ENCODE assay signal across 9 cellular contexts in the genomic region with DNA sequence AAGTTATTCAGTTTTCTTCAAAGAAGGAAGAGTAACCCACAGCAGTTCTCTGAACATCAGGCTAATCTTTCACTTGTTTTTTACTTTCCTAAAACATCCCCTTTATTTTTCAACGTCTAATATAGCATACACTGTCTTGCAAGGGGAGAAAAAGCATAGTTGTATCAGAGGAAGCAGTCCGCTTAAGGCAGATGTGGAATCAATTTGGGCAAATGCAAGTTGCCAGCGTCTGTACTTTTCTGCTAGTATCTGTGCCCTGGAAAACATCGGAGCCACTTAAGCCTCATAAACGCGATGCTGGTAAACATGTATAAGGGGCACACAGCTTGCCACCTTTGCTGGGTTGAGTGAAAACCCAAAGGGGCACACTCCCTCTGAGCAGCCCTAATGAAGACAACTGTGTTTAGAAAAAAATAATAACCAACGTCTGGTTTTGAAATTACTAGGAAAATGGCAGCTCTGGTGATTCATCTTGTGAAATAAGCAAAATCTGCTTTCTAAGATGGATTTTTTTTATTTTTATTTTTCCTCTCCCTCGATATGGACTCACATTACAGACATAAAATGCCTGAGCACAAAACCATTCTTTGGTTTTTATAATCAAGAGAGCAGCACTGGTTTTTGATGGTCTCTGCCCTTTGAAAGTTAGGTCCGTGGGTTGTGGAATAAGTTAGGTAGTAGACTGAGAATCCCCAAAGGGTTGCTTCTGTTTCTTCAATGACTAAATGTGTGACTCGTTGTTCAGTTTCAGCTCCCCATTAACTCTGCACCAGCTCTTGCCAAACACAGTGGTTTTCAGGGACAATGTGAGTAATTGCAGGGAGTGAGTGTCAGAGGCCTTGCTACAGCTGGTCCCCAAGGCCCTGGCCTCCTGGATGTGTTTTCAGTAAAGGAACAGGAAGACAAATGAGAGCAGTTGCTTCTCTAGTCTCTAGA. TPM values are rescaled to one million over a fixed set of nuclear protein-coding genes. Genes with fewer than 3 reads are reported as not detected.
DNase-seq lines count a peak whose midpoint lies in the region; ATAC-seq and TF ChIP-seq lines count a peak whose summit lies in the region.
"Had no signal": no experiment of that assay in that cellular context is flagged by ENCODE, and none has a peak within 500 bp of the region (broad histone marks: within the 10 kb centered on the region; RNA-seq: fewer than 3 reads in every experiment).

No MANE protein-coding gene starts in this region.

- H3K4me1 ChIP-seq in SJCRH30 (peaks cover 11% of the 10 kb centered on the region), right atrium auricular region (peaks cover 0 to 3% of the 10 kb centered on the region in 2 donors)

- TF ChIP-seq CTCF in right atrium auricular region (IDR thresholded peaks at IDR 0.05) (no peak), omental fat pad (IDR thresholded peaks at IDR 0.05) (no peak)

- H3K27ac ChIP-seq in SJCRH30 (no peak overlapping the region), right atrium auricular region (no peak overlapping the region)
- H3K27ac ChIP-seq: VCaP had no signal

- H3K36me3 ChIP-seq in SJCRH30 (no peaks in the 10 kb centered on the region), right atrium auricular region (no peaks in the 10 kb centered on the region)

- peak; percentile 84 to 95 for ATAC-seq in activated CD4-positive, CD25-positive, alpha-beta regulatory T cell treated with anti-CD3 and anti-CD28 coated beads, Interleukin-2, amount 50 U/mL, for 24 hours
- peak; percentile 85 for ATAC-seq in HG02840 (IDR thresholded peaks at IDR 0.05; ENCODE audit: low FRiP score, unreplicated experiment)
- ATAC-seq in omental fat pad (ENCODE audit: low FRiP score), result no peak

- no peak for DNase-seq in activated CD4-positive, CD25-positive, alpha-beta regulatory T cell (lab: John Stamatoyannopoulos, UW)
- peak; percentile 20 to 38 for DNase-seq in SJCRH30
- peak; percentile 72 for DNase-seq in right atrium auricular region (ENCODE audit: low spot score)
- DNase-seq in omental fat pad (ENCODE audit: low spot score), result no peak
- no peak for DNase-seq in HuH-7 (ENCODE audit: low spot score)
- no peak for DNase-seq in activated CD4-positive, CD25-positive, alpha-beta regulatory T cell treated with anti-CD3 and anti-CD28 coated beads, Interleukin-2, amount 50 U/mL, for 72 hours

- H3K27me3 ChIP-seq in SJCRH30 (no peaks in the 10 kb centered on the region), right atrium auricular region (no peaks in the 10 kb centered on the region)

- H3K9me3 ChIP-seq in SJCRH30 (replicated peaks), result no peaks in the 10 kb centered on the region
- no peaks in the 10 kb centered on the region for H3K9me3 ChIP-seq in right atrium auricular region

- H3K4me3 ChIP-seq in SJCRH30, result no peak overlapping the region
- H3K4me3 ChIP-seq in right atrium auricular region, result no peak overlapping the region

RNA-seq across cellular contexts. Expression of gene SMIM20, which starts 24.5 kb away (rescaled TPM):
- total RNA-seq in SJCRH30 (2014; rRNA removed; shearing (Covaris generic)), result 40.6 and 49.1 TPM in 2 replicates
- total RNA-seq in right atrium auricular region (10 to 100 TPM; 27.8 to 52.1 TPM), omental fat pad (10 to 100 TPM; 21.4 to 33.5 (median 25.6) TPM)

Comparison
In these comparisons a context has a peak if more than half of its experiments do, and no peak if none do; other contexts are left out.
1. DNase-seq: peak in SJCRH30 (2 of 2) and right atrium auricular region (single experiment); none in activated CD4-positive, CD25-positive, alpha-beta regulatory T cell (0 of 4), omental fat pad (single experiment), HuH-7 (single experiment) and activated CD4-positive, CD25-positive, alpha-beta regulatory T cell treated with anti-CD3 and anti-CD28 coated beads, Interleukin-2, amount 50 U/mL, for 72 hours (single experiment).